ENCODE assay signal across 16 cellular contexts in genomic region chr21:39461419-39461818, GRCh38. TPM values are rescaled to one million over a fixed set of nuclear protein-coding genes. Genes with fewer than 3 reads are reported as not detected.
DNase-seq lines count a peak whose midpoint lies in the region; ATAC-seq and TF ChIP-seq lines count a peak whose summit lies in the region.
"Had no signal": no experiment of that assay in that cellular context is flagged by ENCODE, and none has a peak within 500 bp of the region (broad histone marks: within the 10 kb centered on the region; RNA-seq: fewer than 3 reads in every experiment).

No MANE protein-coding gene starts in this region.

- no peak for TF ChIP-seq CTCF in GM12865 (IDR thresholded peaks at IDR 0.05; ENCODE audit: insufficient read depth, low read depth, low read length, missing control alignments)

- H3K4me3 ChIP-seq in GM12865 (ENCODE audit: low read depth, low read length): no peak overlapping the region
- H3K4me3 ChIP-seq: mucosa of descending colon, stomach had no signal

- H3K36me3 Mint-ChIP-seq in activated naive CD8-positive, alpha-beta T cell treated with anti-CD3 and anti-CD28 coated beads, Interleukin-2, amount 50 U/mL, for 24 hours (ENCODE audit: low read depth): peaks cover 1% of the 10 kb centered on the region
- peaks cover 8% of the 10 kb centered on the region for H3K36me3 Mint-ChIP-seq in activated naive CD8-positive, alpha-beta T cell treated with anti-CD3 and anti-CD28 coated beads for 36 hours

- no peak overlapping the region for H3K4me3 Mint-ChIP-seq in activated naive CD8-positive, alpha-beta T cell treated with anti-CD3 and anti-CD28 coated beads, Interleukin-2, amount 50 U/mL, for 24 hours
- H3K4me3 Mint-ChIP-seq in activated naive CD8-positive, alpha-beta T cell treated with anti-CD3 and anti-CD28 coated beads for 36 hours: no peak overlapping the region

- H3K27ac Mint-ChIP-seq in activated naive CD8-positive, alpha-beta T cell treated with anti-CD3 and anti-CD28 coated beads, Interleukin-2, amount 50 U/mL, for 24 hours: no peak overlapping the region
- H3K27ac Mint-ChIP-seq in activated naive CD8-positive, alpha-beta T cell treated with anti-CD3 and anti-CD28 coated beads for 36 hours: no peak overlapping the region

- no peaks in the 10 kb centered on the region for H3K4me1 Mint-ChIP-seq in activated naive CD8-positive, alpha-beta T cell treated with anti-CD3 and anti-CD28 coated beads, Interleukin-2, amount 50 U/mL, for 24 hours
- H3K4me1 Mint-ChIP-seq in activated naive CD8-positive, alpha-beta T cell treated with anti-CD3 and anti-CD28 coated beads for 36 hours: no peaks in the 10 kb centered on the region

- ATAC-seq in GM19452 (IDR thresholded peaks at IDR 0.05; ENCODE audit: unreplicated experiment) (peak; percentile 81), HG03066 (IDR thresholded peaks at IDR 0.05; ENCODE audit: low read depth, unreplicated experiment) (peak; percentile 52)
- no peak for ATAC-seq in activated naive CD8-positive, alpha-beta T cell treated with anti-CD3 and anti-CD28 coated beads, Interleukin-2, amount 50 U/mL, for 24 hours
- ATAC-seq: mucosa of descending colon had no signal

- no peaks in the 10 kb centered on the region for H3K9me3 Mint-ChIP-seq in activated naive CD8-positive, alpha-beta T cell treated with anti-CD3 and anti-CD28 coated beads, Interleukin-2, amount 50 U/mL, for 24 hours
- peaks cover 1% of the 10 kb centered on the region for H3K9me3 Mint-ChIP-seq in activated naive CD8-positive, alpha-beta T cell treated with anti-CD3 and anti-CD28 coated beads for 36 hours

- no peaks in the 10 kb centered on the region for H3K27me3 Mint-ChIP-seq in activated naive CD8-positive, alpha-beta T cell treated with anti-CD3 and anti-CD28 coated beads, Interleukin-2, amount 50 U/mL, for 24 hours
- no peaks in the 10 kb centered on the region for H3K27me3 Mint-ChIP-seq in activated naive CD8-positive, alpha-beta T cell treated with anti-CD3 and anti-CD28 coated beads for 36 hours

- DNase-seq in GM12865 (ENCODE audit: low read depth) (peak; percentile 73), RPMI7951 (ENCODE audit: low read depth) (peak; percentile 1), NCI-H526 treated with DMSO at 0.1 percent for 48 hours (lab: John Stamatoyannopoulos, UW) (no peak), hypothalamus (lab: John Stamatoyannopoulos, UW) (no peak)
- no peak for DNase-seq in activated naive CD8-positive, alpha-beta T cell treated with anti-CD3 and anti-CD28 coated beads, Interleukin-2, amount 50 U/mL, for 24 hours
- no peak for DNase-seq in activated naive CD8-positive, alpha-beta T cell treated with anti-CD3 and anti-CD28 coated beads for 36 hours
- DNase-seq: activated CD8-positive, alpha-beta memory T cell treated with anti-CD3 and anti-CD28 coated beads, Interleukin-2, amount 50 U/mL, for 4 hours; amygdala; BE2C; mucosa of descending colon; NCI-H446; SHP77; stimulated activated CD4-positive, alpha-beta T cell treated with anti-CD3 and anti-CD28 coated beads, Interleukin-4, amount 100 ng/mL, for 4 hours; stomach had no signal

RNA-seq across cellular contexts. Expression of gene SH3BGR, which starts 9.6 kb away (rescaled TPM):
- total RNA-seq in RPMI7951 (2014; rRNA removed; shearing (Covaris generic)): 1.2 and 1.3 TPM in 2 replicates
- total RNA-seq in activated naive CD8-positive, alpha-beta T cell treated with anti-CD3 and anti-CD28 coated beads for 36 hours: 1 to 10 TPM; 3.9 to 4.7 TPM

RNA-seq across cellular contexts. Expression of gene LCA5L, which starts 15.8 kb away (rescaled TPM):
- 0.20 and 0.96 TPM in 2 replicates for total RNA-seq in RPMI7951 (2014; rRNA removed; shearing (Covaris generic))
- under 1 TPM; 0.27 to 0.36 TPM for total RNA-seq in activated naive CD8-positive, alpha-beta T cell treated with anti-CD3 and anti-CD28 coated beads for 36 hours

Comparison
In these comparisons a context has a peak if more than half of its experiments do, and no peak if none do; other contexts are left out.
1. DNase-seq: peak in GM12865 (single experiment) and RPMI7951 (single experiment); none in NCI-H526 treated with DMSO at 0.1 percent for 48 hours (single experiment), activated naive CD8-positive, alpha-beta T cell treated with anti-CD3 and anti-CD28 coated beads, Interleukin-2, amount 50 U/mL, for 24 hours (single experiment), activated naive CD8-positive, alpha-beta T cell treated with anti-CD3 and anti-CD28 coated beads for 36 hours (single experiment) and hypothalamus (0 of 51).